Comparison of ENCODE assay signal across 24 cellular contexts in the genomic region with DNA sequence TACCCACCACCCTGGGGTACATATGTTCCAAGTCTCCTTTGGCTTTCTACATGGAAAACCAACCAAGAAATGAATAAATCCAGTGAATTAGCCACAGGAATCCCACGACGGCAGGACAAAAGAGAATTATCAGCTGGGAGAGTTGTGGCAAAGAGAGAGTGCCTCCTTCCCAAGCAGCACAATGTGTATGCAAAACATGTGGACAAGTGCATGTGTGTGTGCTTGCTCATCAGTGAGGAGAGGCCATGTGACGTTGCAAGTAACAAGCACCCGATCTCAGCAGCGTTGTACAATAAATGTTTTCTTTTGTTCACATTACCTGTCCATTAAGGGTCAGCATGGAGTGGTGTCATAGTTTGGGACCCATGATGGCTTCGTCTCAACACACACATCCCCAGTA. TPM values are rescaled to one million over a fixed set of nuclear protein-coding genes. Genes with fewer than 3 reads are reported as not detected.
"Had no signal": no experiment of that assay in that cellular context is flagged by ENCODE, and none has a peak within 500 bp of the region (broad histone marks: within the 10 kb centered on the region; RNA-seq: fewer than 3 reads in every experiment).

No MANE protein-coding gene starts in this region.

- H3K4me1 ChIP-seq: ascending aorta, gastrocnemius medialis, left lung, neural progenitor cell, parathyroid adenoma, psoas muscle, testis had no signal

- DNase-seq: activated CD4-positive, alpha-beta T cell treated with anti-CD3 and anti-CD28 coated beads for 4 hours; activated CD4-positive, alpha-beta T cell treated with anti-CD3 and anti-CD28 coated beads, Interleukin-2, amount 50 U/mL, for 4 hours; activated effector memory CD4-positive, alpha-beta T cell treated with anti-CD3 and anti-CD28 coated beads, Interleukin-2, amount 50 U/mL, for 16 hours; activated naive CD4-positive, alpha-beta T cell treated with anti-CD3 and anti-CD28 coated beads for 36 hours; activated naive CD8-positive, alpha-beta T cell treated with anti-CD3 and anti-CD28 coated beads, Interleukin-2, amount 10 ng/mL, durations not matched to agents 7 days and 5 days; central memory CD4-positive, alpha-beta T cell; endodermal cell; gastrocnemius medialis; glutamatergic neuron; left lung; mesendoderm; natural killer cell; occipital lobe; psoas muscle; stimulated activated naive CD4-positive, alpha-beta T cell treated with Interleukin-2 at 50 U/mL for 16 hours; testis; transverse colon had no signal

- H3K27me3 ChIP-seq: ascending aorta, testis had no signal

- H3K4me1 Mint-ChIP-seq: natural killer cell had no signal

- H3K27ac ChIP-seq: ascending aorta, epithelial cell of prostate, gastrocnemius medialis, left lung, neural progenitor cell, parathyroid adenoma, psoas muscle, testis, transverse colon, VCaP had no signal

- ATAC-seq: gastrocnemius medialis, left lung, natural killer cell, psoas muscle had no signal

- H3K36me3 ChIP-seq: ascending aorta, gastrocnemius medialis, left lung, neural progenitor cell, transverse colon had no signal

- H3K4me2 ChIP-seq: neural progenitor cell had no signal

- H3K9me3 ChIP-seq: ascending aorta, gastrocnemius medialis, left lung, psoas muscle, testis, transverse colon had no signal

- H3K9me3 Mint-ChIP-seq: activated naive CD4-positive, alpha-beta T cell treated with anti-CD3 and anti-CD28 coated beads for 36 hours; activated naive CD8-positive, alpha-beta T cell treated with anti-CD3 and anti-CD28 coated beads, Interleukin-2, amount 10 ng/mL, durations not matched to agents 7 days and 5 days; endodermal cell; natural killer cell had no signal

- H3K4me3 ChIP-seq: ascending aorta, gastrocnemius medialis, left lung, lung, neural progenitor cell, psoas muscle, testis, transverse colon had no signal

- H3K9ac ChIP-seq: neural progenitor cell, parathyroid adenoma had no signal

- H3K36me3 Mint-ChIP-seq: activated naive CD8-positive, alpha-beta T cell treated with anti-CD3 and anti-CD28 coated beads, Interleukin-2, amount 10 ng/mL, durations not matched to agents 7 days and 5 days; natural killer cell; neural progenitor cell had no signal

- H3K79me2 ChIP-seq: parathyroid adenoma had no signal

- H3K4me3 Mint-ChIP-seq: activated naive CD4-positive, alpha-beta T cell treated with anti-CD3 and anti-CD28 coated beads for 36 hours; activated naive CD8-positive, alpha-beta T cell treated with anti-CD3 and anti-CD28 coated beads, Interleukin-2, amount 10 ng/mL, durations not matched to agents 7 days and 5 days; endodermal cell; natural killer cell; neural progenitor cell had no signal

- H2AFZ ChIP-seq: neural progenitor cell, parathyroid adenoma had no signal

- H3K27ac Mint-ChIP-seq: activated naive CD4-positive, alpha-beta T cell treated with anti-CD3 and anti-CD28 coated beads for 36 hours; activated naive CD8-positive, alpha-beta T cell treated with anti-CD3 and anti-CD28 coated beads, Interleukin-2, amount 10 ng/mL, durations not matched to agents 7 days and 5 days; endodermal cell; natural killer cell; neural progenitor cell had no signal

RNA-seq across cellular contexts. Expression of a gene that starts 50.0 kb away (rescaled TPM):
- total RNA-seq: activated naive CD4-positive, alpha-beta T cell treated with anti-CD3 and anti-CD28 coated beads for 36 hours; activated naive CD8-positive, alpha-beta T cell treated with anti-CD3 and anti-CD28 coated beads, Interleukin-2, amount 10 ng/mL, durations not matched to agents 7 days and 5 days; ascending aorta; left lung; natural killer cell; T-helper 1 cell treated with Interleukin-12 subunit alpha and Interleukin-12 subunit beta and Interleukin-4 antibody, amounts not matched to agents 30 ng/mL and 1 ng/mL, for 36 hours had no signal
- polyA plus RNA-seq: lung had no signal
